14 cellular contexts compared by ENCODE assay signal in the genomic region with DNA sequence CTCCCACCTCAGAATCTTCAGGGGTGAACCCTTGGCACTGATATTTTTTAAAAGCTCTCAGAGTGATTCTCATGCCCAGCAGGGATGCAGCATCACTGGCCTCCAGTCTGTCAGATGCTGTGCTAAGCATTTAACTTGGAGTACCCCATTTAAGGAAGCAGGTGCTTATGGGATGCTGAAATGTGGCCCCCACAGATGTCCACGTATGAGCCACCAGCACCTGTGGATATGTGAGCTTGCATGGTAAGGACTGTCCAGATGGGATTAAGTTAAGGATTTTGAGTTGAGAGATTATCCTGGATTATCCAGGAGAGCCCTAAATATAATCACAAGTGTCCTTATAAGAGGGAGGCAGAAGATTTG. TPM values are rescaled to one million over a fixed set of nuclear protein-coding genes. Genes with fewer than 3 reads are reported as not detected.
DNase-seq lines count a peak whose midpoint lies in the region; ATAC-seq and TF ChIP-seq lines count a peak whose summit lies in the region.
"Had no signal": no experiment of that assay in that cellular context is flagged by ENCODE, and none has a peak within 500 bp of the region (broad histone marks: within the 10 kb centered on the region; RNA-seq: fewer than 3 reads in every experiment).

No MANE protein-coding gene starts in this region.

- TF ChIP-seq POLR2A in esophagus squamous epithelium (IDR thresholded peaks at IDR 0.05) = no peak
- no peak for TF ChIP-seq POLR2A in upper lobe of left lung (IDR thresholded peaks at IDR 0.05)

- no peak for ATAC-seq in heart right ventricle
- no peak for ATAC-seq in left cardiac atrium
- ATAC-seq in upper lobe of left lung (ENCODE audit: low FRiP score in 2 of 2) = no peak
- no peak for ATAC-seq in activated CD8-positive, alpha-beta T cell treated with anti-CD3 and anti-CD28 coated beads for 36 hours
- ATAC-seq: A549; activated T-cell treated with anti-CD3 and anti-CD28 coated beads, Interleukin-2, amount 50 U/mL, for 72 hours had no signal

- 71 to 85% methylated on average over 1 of the region's 1 CpG for WGBS in heart right ventricle, 2 donors
- WGBS in esophagus squamous epithelium, 2 donors = 40 to 73% methylated on average over 1 of the region's 1 CpG
- WGBS in upper lobe of left lung, 2 donors = 71 to 89% methylated on average over 1 of the region's 1 CpG

- no peak overlapping the region for H3K4me3 ChIP-seq in heart right ventricle
- H3K4me3 ChIP-seq in esophagus squamous epithelium = no peak overlapping the region
- H3K4me3 ChIP-seq in upper lobe of left lung = no peak overlapping the region
- H3K4me3 ChIP-seq: A549, SJSA1 had no signal

- H3K36me3 ChIP-seq in heart right ventricle (no peaks in the 10 kb centered on the region), esophagus squamous epithelium (peaks cover 0 to 4% (median 0%) of the 10 kb centered on the region in 3 donors), upper lobe of left lung (no peaks in the 10 kb centered on the region)

- TF ChIP-seq EP300 in upper lobe of left lung (IDR thresholded peaks at IDR 0.05) = no peak

- H3K27me3 Mint-ChIP-seq in activated CD8-positive, alpha-beta T cell treated with anti-CD3 and anti-CD28 coated beads for 36 hours = no peaks in the 10 kb centered on the region

- H3K9me3 Mint-ChIP-seq in activated CD8-positive, alpha-beta T cell treated with anti-CD3 and anti-CD28 coated beads for 36 hours = no peaks in the 10 kb centered on the region
- H3K9me3 Mint-ChIP-seq: activated T-cell treated with anti-CD3 and anti-CD28 coated beads, Interleukin-2, amount 50 U/mL, for 72 hours had no signal

- intact Hi-C loops in heart right ventricle (cut with DNase I) = no loop called here
- intact Hi-C loops in left cardiac atrium (cut with DNase I) = no loop called here
- intact Hi-C loops in esophagus squamous epithelium (cut with DNase I) = no loop called here
- intact Hi-C loops in activated CD8-positive, alpha-beta T cell treated with anti-CD3 and anti-CD28 coated beads for 36 hours (cut with micrococcal nuclease) = no loop called here

- TF ChIP-seq CTCF in heart right ventricle (IDR thresholded peaks at IDR 0.05) (no peak), esophagus squamous epithelium (IDR thresholded peaks at IDR 0.05) (no peak), upper lobe of left lung (IDR thresholded peaks at IDR 0.05) (no peak)
- TF ChIP-seq CTCF in activated CD8-positive, alpha-beta T cell treated with anti-CD3 and anti-CD28 coated beads for 36 hours (IDR thresholded peaks at IDR 0.05) = no peak

- no peaks in the 10 kb centered on the region for H3K36me3 Mint-ChIP-seq in activated CD8-positive, alpha-beta T cell treated with anti-CD3 and anti-CD28 coated beads for 36 hours (ENCODE audit: low read depth)

- no peak for DNase-seq in heart right ventricle
- no peak for DNase-seq in left cardiac atrium
- no peak for DNase-seq in esophagus squamous epithelium (lab: John Stamatoyannopoulos, UW)
- peak; percentile 54 for DNase-seq in pons (ENCODE audit: low spot score)
- DNase-seq in upper lobe of left lung = no peak
- no peak for DNase-seq in SW480 (ENCODE audit: low spot score)
- DNase-seq in 8988T = no peak
- DNase-seq in activated CD8-positive, alpha-beta T cell treated with anti-CD3 and anti-CD28 coated beads for 36 hours = no peak
- DNase-seq: activated CD4-positive, alpha-beta T cell treated with anti-CD3 and anti-CD28 coated beads, Interleukin-2, amount 50 U/mL, for 4 hours; activated T-cell treated with anti-CD3 and anti-CD28 coated beads, Interleukin-2, amount 50 U/mL, for 72 hours; amniotic stem cell; MM.1S had no signal

- H3K27me3 ChIP-seq in heart right ventricle (no peaks in the 10 kb centered on the region), esophagus squamous epithelium (no peaks in the 10 kb centered on the region), upper lobe of left lung (no peaks in the 10 kb centered on the region)
- H3K27me3 ChIP-seq: SJSA1 had no signal

- H3K9me3 ChIP-seq in heart right ventricle (no peaks in the 10 kb centered on the region), esophagus squamous epithelium (no peaks in the 10 kb centered on the region), upper lobe of left lung (no peaks in the 10 kb centered on the region)
- H3K9me3 ChIP-seq: A549, SJSA1 had no signal

- CTCF ChIA-PET in activated CD8-positive, alpha-beta T cell treated with anti-CD3 and anti-CD28 coated beads for 36 hours (lab: Charles Lee) = interaction anchor here (1.9 kb wide), 1 partner anchor 86 kb away, joined by 6 read pairs; no protein-coding TSS in a partner anchor

- H3K4me3 Mint-ChIP-seq in activated CD8-positive, alpha-beta T cell treated with anti-CD3 and anti-CD28 coated beads for 36 hours = no peak overlapping the region
- H3K4me3 Mint-ChIP-seq: activated T-cell treated with anti-CD3 and anti-CD28 coated beads, Interleukin-2, amount 50 U/mL, for 72 hours had no signal

- peaks cover 61 to 100% (median 98%) of the 10 kb centered on the region in 9 donors for H3K4me1 ChIP-seq in heart right ventricle
- peaks cover 42 to 100% (median 86%) of the 10 kb centered on the region in 3 donors for H3K4me1 ChIP-seq in esophagus squamous epithelium
- peaks cover 69 to 97% (median 76%) of the 10 kb centered on the region in 4 donors for H3K4me1 ChIP-seq in upper lobe of left lung

- no peak overlapping the region for H3K27ac Mint-ChIP-seq in activated CD8-positive, alpha-beta T cell treated with anti-CD3 and anti-CD28 coated beads for 36 hours
- H3K27ac Mint-ChIP-seq: activated T-cell treated with anti-CD3 and anti-CD28 coated beads, Interleukin-2, amount 50 U/mL, for 72 hours had no signal

- H3K4me1 Mint-ChIP-seq in activated CD8-positive, alpha-beta T cell treated with anti-CD3 and anti-CD28 coated beads for 36 hours (ENCODE audit: low read depth) = peaks cover 17% of the 10 kb centered on the region

- H3K27ac ChIP-seq in heart right ventricle (peak overlapping the region in 9 of 10 donors; percentile 47 to 86 (median 73)), esophagus squamous epithelium (peak overlapping the region in 3 of 4 donors; percentile 64 to 86 (median 86)), upper lobe of left lung (peak overlapping the region in 3 of 4 donors; percentile 52 to 83 (median 76))
- H3K27ac ChIP-seq: SJSA1 had no signal

- POLR2A ChIA-PET in activated CD8-positive, alpha-beta T cell treated with anti-CD3 and anti-CD28 coated beads for 36 hours (lab: Charles Lee) = no interaction called here

RNA-seq across cellular contexts. Expression of gene CHST3, which starts 17.7 kb away (rescaled TPM):
- total RNA-seq in heart right ventricle (10 to 100 TPM; 14.5 to 28.7 (median 21.3) TPM), left cardiac atrium (10 to 100 TPM; 17.7 to 40.0 TPM), esophagus squamous epithelium (10 to 100 TPM in 1 of 4 donors, 1 to 10 TPM in 3; 5.3 to 15.4 (median 9.6) TPM), upper lobe of left lung (10 to 100 TPM in 2 of 6 donors, 1 to 10 TPM in 4; 5.4 to 15.0 (median 8.4) TPM)
- polyA plus RNA-seq in heart right ventricle = 10 to 100 TPM in 1 of 2 donors, 1 to 10 TPM in 1; 6.3 to 12.0 TPM
- under 1 TPM; 0.20 to 0.36 TPM for total RNA-seq in activated CD8-positive, alpha-beta T cell treated with anti-CD3 and anti-CD28 coated beads for 36 hours

Comparison
In these comparisons a context has a peak if more than half of its experiments do, and no peak if none do; other contexts are left out.
1. RNA of gene CHST3, which starts 17.7 kb away (total RNA-seq): 17.7 to 40.0 TPM in left cardiac atrium, 14.5 to 28.7 TPM in heart right ventricle, 5.4 to 15.0 TPM in upper lobe of left lung and 5.3 to 15.4 TPM in esophagus squamous epithelium; 0.20 to 0.36 TPM in activated CD8-positive, alpha-beta T cell treated with anti-CD3 and anti-CD28 coated beads for 36 hours; every median in the first group is over 4 times any median in the second.
2. Peak in every context shown above with its lines, with median percentiles within 50 percentile points of each other: H3K27ac ChIP-seq.